25 cellular contexts compared by ENCODE assay signal in genomic region chr12:103672401-103673119, GRCh38.
DNase-seq lines count a peak whose midpoint lies in the region; ATAC-seq and TF ChIP-seq lines count a peak whose summit lies in the region.
"Had no signal": no experiment of that assay in that cellular context is flagged by ENCODE, and none has a peak within 500 bp of the region (broad histone marks: within the 10 kb centered on the region; RNA-seq: fewer than 3 reads in every experiment).

No MANE protein-coding gene starts in this region.

- intact Hi-C loops in Calu3 (cut with micrococcal nuclease; ENCODE audit: unreplicated experiment), result no loop called here
- intact Hi-C loops in PC-3 (cut with micrococcal nuclease), result no loop called here

- H3K9me3 ChIP-seq in PC-3 (ENCODE audit: low read length), result no peaks in the 10 kb centered on the region
- H3K9me3 ChIP-seq: ascending aorta, ovary had no signal

- H3K36me3 ChIP-seq in PC-3 (ENCODE audit: low read depth, low read length), result no peaks in the 10 kb centered on the region
- H3K36me3 ChIP-seq: ascending aorta, ovary had no signal

- no peaks in the 10 kb centered on the region for H3F3A ChIP-seq in PC-3 (ENCODE audit: low read length, unreplicated experiment)

- no peak overlapping the region for H3K27ac Mint-ChIP-seq in Calu3 (ENCODE audit: unreplicated experiment)
- H3K27ac Mint-ChIP-seq: activated CD4-positive, alpha-beta T cell treated with anti-CD3 and anti-CD28 coated beads for 36 hours; activated T-cell treated with anti-CD3 and anti-CD28 coated beads, Interleukin-2, amount 50 U/mL, for 72 hours; GM23338; memory B cell; naive thymus-derived CD4-positive, alpha-beta T cell had no signal

- H3K4me1 Mint-ChIP-seq in Calu3 (ENCODE audit: low read depth, unreplicated experiment), result peaks cover 10% of the 10 kb centered on the region
- H3K4me1 Mint-ChIP-seq: activated CD4-positive, alpha-beta T cell treated with anti-CD3 and anti-CD28 coated beads for 36 hours; memory B cell; naive thymus-derived CD4-positive, alpha-beta T cell had no signal

- H3K27me3 ChIP-seq in PC-3 (ENCODE audit: low read length), result peaks cover 8% of the 10 kb centered on the region; the same call in 1 of the 2 replicates
- H3K27me3 ChIP-seq: ascending aorta, ovary had no signal

- H3K27me3 Mint-ChIP-seq in Calu3 (ENCODE audit: unreplicated experiment), result no peaks in the 10 kb centered on the region

- no peak overlapping the region for H3K9ac ChIP-seq in PC-3 (ENCODE audit: low read length)

- H3K4me3 ChIP-seq in PC-3 (ENCODE audit: low read length) (no peak overlapping the region), fibroblast of mammary gland (ENCODE audit: control insufficient read depth, low read depth, low read length) (no peak overlapping the region)
- H3K4me3 ChIP-seq: ascending aorta, GM23338, ovary had no signal

- TF ChIP-seq CTCF in Calu3 (IDR thresholded peaks at IDR 0.05; ENCODE audit: unreplicated experiment), result no peak
- no peak for TF ChIP-seq CTCF in PC-3 (conservative IDR thresholded peaks at IDR 0.05; ENCODE audit: low read depth, low read length)
- TF ChIP-seq CTCF in fibroblast of mammary gland (conservative IDR thresholded peaks at IDR 0.05; ENCODE audit: control insufficient read depth, insufficient read depth, low read depth, low read length), result no peak

- DNase-seq in Calu3 (peak; percentile 19), PC-3 (peak; percentile 6), fibroblast of mammary gland (ENCODE audit: low read depth) (peak; percentile 18), non-pigmented ciliary epithelial cell (ENCODE audit: low read depth) (peak; percentile 3), NCI-H345 treated with DMSO at 0.1 percent for 48 hours (lab: John Stamatoyannopoulos, UW; ENCODE audit: unreplicated experiment) (no peak), erythroblast (lab: John Stamatoyannopoulos, UW) (no peak)
- no peak for DNase-seq in activated naive CD4-positive, alpha-beta T cell (lab: John Stamatoyannopoulos, UW)
- DNase-seq: activated CD4-positive, alpha-beta T cell treated with anti-CD3 and anti-CD28 coated beads for 36 hours; activated naive CD4-positive, alpha-beta T cell treated with anti-CD3 and anti-CD28 coated beads, Interleukin-2, amount 50 U/mL, for 16 hours; activated T-cell treated with anti-CD3 and anti-CD28 coated beads, Interleukin-2, amount 50 U/mL, for 72 hours; cerebellar nuclear complex; effector CD4-positive, alpha-beta T cell; MV-4-11; naive thymus-derived CD4-positive, alpha-beta T cell; NCI-H2029; NCI-H226; OCI-M1; ovary; right cardiac atrium; SHP77 had no signal

- ATAC-seq in PC-3, result no peak
- no peak for ATAC-seq in HG03196 (IDR thresholded peaks at IDR 0.05; ENCODE audit: unreplicated experiment)
- ATAC-seq: activated CD4-positive, alpha-beta T cell treated with anti-CD3 and anti-CD28 coated beads for 36 hours; activated T-cell treated with anti-CD3 and anti-CD28 coated beads, Interleukin-2, amount 50 U/mL, for 72 hours; esophagus mucosa; GM23338; naive thymus-derived CD4-positive, alpha-beta T cell; right cardiac atrium had no signal

- H3K4me1 ChIP-seq in PC-3 (ENCODE audit: insufficient read depth, low read length), result peaks cover 5% of the 10 kb centered on the region; the same call in 1 of the 2 replicates
- H3K4me1 ChIP-seq: ascending aorta had no signal

- H3K36me3 Mint-ChIP-seq in Calu3 (ENCODE audit: insufficient read depth, unreplicated experiment), result no peaks in the 10 kb centered on the region
- H3K36me3 Mint-ChIP-seq: memory B cell; naive thymus-derived CD4-positive, alpha-beta T cell had no signal

- no peaks in the 10 kb centered on the region for H3K9me3 Mint-ChIP-seq in Calu3 (ENCODE audit: low read depth, unreplicated experiment)
- H3K9me3 Mint-ChIP-seq: activated T-cell treated with anti-CD3 and anti-CD28 coated beads, Interleukin-2, amount 50 U/mL, for 72 hours; GM23338; memory B cell; naive thymus-derived CD4-positive, alpha-beta T cell had no signal

- no peaks in the 10 kb centered on the region for H3K9me2 ChIP-seq in PC-3 (replicated peaks; ENCODE audit: low read length)

- no peaks in the 10 kb centered on the region for H4K20me1 ChIP-seq in PC-3 (ENCODE audit: low read length)

- no peak overlapping the region for H3K4me2 ChIP-seq in PC-3 (ENCODE audit: low read length)
- H3K4me2 ChIP-seq: GM23338 had no signal

- POLR2A ChIA-PET in PC-3 (lab: Charles Lee; ENCODE audit: unreplicated experiment), result no interaction called here

- CTCF ChIA-PET in Calu3 (lab: Charles Lee) (interaction anchor here (0.8 to 0.9 kb wide), 2 partner anchors 9 to 12 kb away, joined by 3 read pairs; no protein-coding TSS in a partner anchor), PC-3 (lab: Charles Lee) (no interaction called here)

- peak overlapping the region; percentile 24; the same call in 1 of the 2 replicates for H2AFZ ChIP-seq in PC-3 (ENCODE audit: low read length)

- no peak overlapping the region for H3K4me3 Mint-ChIP-seq in Calu3 (ENCODE audit: low read depth, unreplicated experiment)
- H3K4me3 Mint-ChIP-seq: activated CD4-positive, alpha-beta T cell treated with anti-CD3 and anti-CD28 coated beads for 36 hours; activated T-cell treated with anti-CD3 and anti-CD28 coated beads, Interleukin-2, amount 50 U/mL, for 72 hours; GM23338; memory B cell; naive thymus-derived CD4-positive, alpha-beta T cell had no signal

- BruUV-seq in Calu3 (replicated peaks; lab: Mats Ljungman, UMichigan) (no TSS peak), PC-3 (replicated peaks; lab: Mats Ljungman, UMichigan) (no TSS peak)

- H3K27ac ChIP-seq in PC-3 (ENCODE audit: low read length), result no peak overlapping the region
- H3K27ac ChIP-seq: ascending aorta, ovary had no signal

- H3K79me2 ChIP-seq in PC-3 (ENCODE audit: low read length), result no peaks in the 10 kb centered on the region

- TF ChIP-seq POLR2A in erythroblast (IDR thresholded peaks at IDR 0.05; ENCODE audit: low read length), result no peak

Comparison
In these comparisons a context has a peak if more than half of its experiments do, and no peak if none do; other contexts are left out.
1. DNase-seq: peak in Calu3 (single experiment), PC-3 (single experiment), fibroblast of mammary gland (single experiment) and non-pigmented ciliary epithelial cell (single experiment); none in NCI-H345 treated with DMSO at 0.1 percent for 48 hours (single experiment), erythroblast (0 of 2) and activated naive CD4-positive, alpha-beta T cell (0 of 4).